In the genomic region with DNA sequence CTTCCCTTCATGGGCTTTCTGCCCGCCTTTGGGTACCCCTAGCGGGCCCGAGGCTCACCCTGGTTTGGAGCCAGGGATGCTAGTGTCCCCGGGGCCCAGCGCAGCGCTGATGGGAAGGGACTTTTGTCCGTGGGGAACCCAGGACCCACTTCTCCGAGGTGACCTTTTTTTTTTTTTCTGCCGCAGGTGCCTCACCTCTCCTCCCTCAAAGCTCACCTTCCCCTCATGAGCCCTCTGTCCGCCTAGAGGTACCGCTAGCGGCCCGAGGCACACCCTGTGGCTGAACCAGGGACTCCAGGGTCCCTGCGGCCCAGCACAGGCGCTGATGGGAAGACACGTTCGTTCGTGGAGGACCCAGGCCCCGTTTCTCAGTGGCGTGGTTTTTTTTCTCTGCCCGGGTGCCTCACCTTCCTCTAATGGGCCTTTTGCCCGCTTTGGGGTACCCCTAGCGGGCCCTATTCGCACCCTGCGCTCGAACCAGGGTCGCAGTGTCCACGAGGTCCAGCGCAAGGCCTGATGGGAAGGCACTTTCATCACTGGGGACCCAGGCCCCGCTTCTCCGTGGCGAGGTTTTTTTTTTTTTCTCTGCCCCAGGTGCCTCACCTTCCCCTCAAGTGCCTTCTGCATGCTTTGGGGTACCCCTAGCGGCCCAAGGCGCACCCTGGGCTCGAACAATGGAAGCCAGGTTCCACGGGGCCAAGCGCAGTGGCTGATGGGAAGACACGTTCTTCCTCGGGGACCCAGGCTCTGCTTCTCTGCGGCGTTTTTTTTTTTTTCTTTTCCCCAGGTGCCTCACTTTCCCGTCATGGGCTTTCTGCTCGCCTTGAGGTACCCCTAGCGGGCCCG, we compare ENCODE assay signal across 8 cellular contexts.
DNase-seq lines count a peak whose midpoint lies in the region; ATAC-seq and TF ChIP-seq lines count a peak whose summit lies in the region.
"Not testable (repeated sequence)": the region's sequence is repeated elsewhere in the genome, so short reads cannot be mapped to it uniquely, and the experiment has no call there.

No MANE protein-coding gene starts in this region.

- TF ChIP-seq CTCF in HFFc6 (IDR thresholded peaks at IDR 0.05); heart left ventricle (IDR thresholded peaks at IDR 0.05); right lobe of liver (IDR thresholded peaks at IDR 0.05); omental fat pad (IDR thresholded peaks at IDR 0.05); vagina (IDR thresholded peaks at IDR 0.05): not testable (repeated sequence)

- not testable (repeated sequence) for H3K27ac Mint-ChIP-seq in HFFc6; stimulated activated memory B cell treated with anti-CD40 and anti-IgM and Interleukin-4, amounts not matched to agents 10 μg/mL and 1 μg/mL and 100 μg/mL, for 72 hours
- H3K27ac Mint-ChIP-seq in activated T-cell treated with anti-CD3 and anti-CD28 coated beads, Interleukin-2, amount 50 U/mL, for 24 hours, result peak overlapping the region; percentile 37

- intact Hi-C loops in heart left ventricle (cut with DNase I); right lobe of liver (cut with DNase I); vagina (cut with DNase I): not testable (repeated sequence)

- not testable (repeated sequence) for H3K4me3 ChIP-seq in heart left ventricle, right lobe of liver, vagina

- DNase-seq in HFFc6, result peak; percentile 0
- peak; percentile 28 for DNase-seq in activated T-cell treated with anti-CD3 and anti-CD28 coated beads, Interleukin-2, amount 50 U/mL, for 24 hours
- peak; percentile 1 for DNase-seq in effector CD4-positive, alpha-beta T cell
- peak in 1 of 5 donors; percentile 28 for DNase-seq in heart left ventricle
- DNase-seq in right lobe of liver, result peak in 2 of 3 donors; percentile 23 to 56
- not testable (repeated sequence) for DNase-seq in omental fat pad (ENCODE audit: low spot score)
- peak; percentile 77 to 97 for DNase-seq in vagina (ENCODE audit: extremely low spot score in 2 of 2)

- not testable (repeated sequence) for H3K27ac ChIP-seq in heart left ventricle, right lobe of liver, vagina

- H3K4me3 Mint-ChIP-seq in HFFc6; activated T-cell treated with anti-CD3 and anti-CD28 coated beads, Interleukin-2, amount 50 U/mL, for 24 hours; stimulated activated memory B cell treated with anti-CD40 and anti-IgM and Interleukin-4, amounts not matched to agents 10 μg/mL and 1 μg/mL and 100 μg/mL, for 72 hours: not testable (repeated sequence)

- not testable (repeated sequence) for H3K27me3 ChIP-seq in heart left ventricle, right lobe of liver, vagina

- H3K36me3 Mint-ChIP-seq in HFFc6 (ENCODE audit: low read depth); activated T-cell treated with anti-CD3 and anti-CD28 coated beads, Interleukin-2, amount 50 U/mL, for 24 hours (ENCODE audit: low read depth); stimulated activated memory B cell treated with anti-CD40 and anti-IgM and Interleukin-4, amounts not matched to agents 10 μg/mL and 1 μg/mL and 100 μg/mL, for 72 hours: not testable (repeated sequence)

- ATAC-seq in heart left ventricle, result peak; percentile 24 to 50 (median 31)
- ATAC-seq in right lobe of liver, result peak in 3 of 4 donors; percentile 28 to 68 (median 28)
- ATAC-seq in omental fat pad (ENCODE audit: low FRiP score), result peak; percentile 59
- peak; percentile 45 for ATAC-seq in stimulated activated memory B cell treated with anti-CD40 and anti-IgM and Interleukin-4, amounts not matched to agents 10 μg/mL and 1 μg/mL and 100 μg/mL, for 72 hours

- H3K9me3 Mint-ChIP-seq in HFFc6, result peaks cover 35% of the 10 kb centered on the region
- peaks cover 10% of the 10 kb centered on the region for H3K9me3 Mint-ChIP-seq in activated T-cell treated with anti-CD3 and anti-CD28 coated beads, Interleukin-2, amount 50 U/mL, for 24 hours
- H3K9me3 Mint-ChIP-seq in stimulated activated memory B cell treated with anti-CD40 and anti-IgM and Interleukin-4, amounts not matched to agents 10 μg/mL and 1 μg/mL and 100 μg/mL, for 72 hours, result not testable (repeated sequence)

- not testable (repeated sequence) for H3K4me1 ChIP-seq in heart left ventricle, right lobe of liver, vagina

- H3K27me3 Mint-ChIP-seq in HFFc6 (ENCODE audit: insufficient read depth); activated T-cell treated with anti-CD3 and anti-CD28 coated beads, Interleukin-2, amount 50 U/mL, for 24 hours; stimulated activated memory B cell treated with anti-CD40 and anti-IgM and Interleukin-4, amounts not matched to agents 10 μg/mL and 1 μg/mL and 100 μg/mL, for 72 hours: not testable (repeated sequence)

- TF ChIP-seq POLR2A in heart left ventricle (IDR thresholded peaks at IDR 0.05); right lobe of liver (IDR thresholded peaks at IDR 0.05); vagina (IDR thresholded peaks at IDR 0.05): not testable (repeated sequence)

- H3K36me3 ChIP-seq in heart left ventricle, right lobe of liver, vagina: not testable (repeated sequence)

- H3K4me1 Mint-ChIP-seq in HFFc6 (ENCODE audit: low read depth); activated T-cell treated with anti-CD3 and anti-CD28 coated beads, Interleukin-2, amount 50 U/mL, for 24 hours (ENCODE audit: low read depth); stimulated activated memory B cell treated with anti-CD40 and anti-IgM and Interleukin-4, amounts not matched to agents 10 μg/mL and 1 μg/mL and 100 μg/mL, for 72 hours: not testable (repeated sequence)

- 71 to 73% (median 73%) methylated on average over 44 to 45 of the region's 45 CpGs for WGBS in heart left ventricle, 4 donors
- WGBS in right lobe of liver (ENCODE audit: insufficient coverage, low coverage, low lambda C conversion rate, missing lambda C conversion rate), result 48% methylated on average over 27 of the region's 45 CpGs

- H3K9me3 ChIP-seq in heart left ventricle, result peaks cover 0 to 20% (median 0%) of the 10 kb centered on the region in 12 donors
- not testable (repeated sequence) for H3K9me3 ChIP-seq in right lobe of liver, vagina
